Comparison of ENCODE assay signal across 1 cellular context in the genomic region with DNA sequence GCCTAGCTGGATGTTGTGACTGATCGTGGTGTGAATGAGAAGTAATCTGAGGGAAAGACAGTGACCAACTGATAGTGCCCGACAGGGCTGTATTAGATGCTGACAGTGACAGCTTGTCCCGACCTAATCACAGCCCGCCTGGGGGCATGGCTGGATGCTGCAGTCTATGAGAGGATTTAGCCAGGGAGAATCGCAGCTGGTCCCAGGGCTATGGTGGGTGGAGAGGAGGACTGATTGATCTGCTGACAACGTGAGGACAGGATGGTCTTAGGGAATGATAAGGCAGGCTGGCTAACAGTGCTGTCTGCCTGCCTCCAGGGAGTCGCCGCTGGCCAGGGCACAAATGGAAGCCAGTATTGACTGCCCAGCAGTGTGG.
TF ChIP-seq lines count a peak whose summit lies in the region.

No MANE protein-coding gene starts in this region.

TF ChIP-seq in K562, 482 proteins besides CTCF, POLR2A, EP300 and RAD21 (continued from another document and continues in another):
- TF ChIP-seq ZNF512 (tag; IDR thresholded peaks at IDR 0.05) (no peak), USF1 (CRISPR knock-in tag; IDR thresholded peaks at IDR 0.05) (no peak), SREBF2 (CRISPR knock-in tag; IDR thresholded peaks at IDR 0.05) (no peak), ZFX (CRISPR knock-in tag; IDR thresholded peaks at IDR 0.05) (no peak), ETV5 (CRISPR knock-in tag; IDR thresholded peaks at IDR 0.05; ENCODE audit: low read depth) (no peak), HDAC6 (IDR thresholded peaks at IDR 0.05; ENCODE audit: low read depth, low read length) (no peak), ZNF140 (CRISPR knock-in tag; IDR thresholded peaks at IDR 0.05) (no peak), KDM4B (IDR thresholded peaks at IDR 0.05; ENCODE audit: borderline replicate concordance in 2 of 2, low read depth in 1 of 2) (no peak), TGIF2 (CRISPR knock-in tag; IDR thresholded peaks at IDR 0.05) (no peak), SMARCA4 (IDR thresholded peaks at IDR 0.05) (no peak; the same call in none of the 2 replicates), ELF1 (tag; IDR thresholded peaks at IDR 0.05) (no peak), E2F3 (CRISPR knock-in tag; IDR thresholded peaks at IDR 0.05) (no peak), ZBED1 (IDR thresholded peaks at IDR 0.05) (0 out of 2 replicates have a peak, but pooled peaks have one; percentile 65), ZNF41 (CRISPR knock-in tag; conservative IDR thresholded peaks at IDR 0.05) (no peak), ZBTB8A (IDR thresholded peaks at IDR 0.05; ENCODE audit: partially characterized antibody) (no peak), NELFE (IDR thresholded peaks at IDR 0.05; ENCODE audit: insufficient read depth, insufficient read length) (no peak), ZNF316 (IDR thresholded peaks at IDR 0.05) (no peak), ZKSCAN1 (IDR thresholded peaks at IDR 0.05; ENCODE audit: low read depth, low read length) (no peak), FOS (IDR thresholded peaks at IDR 0.05; ENCODE audit: extremely low read depth, insufficient read length) (no peak), PHB2 (IDR thresholded peaks at IDR 0.05; ENCODE audit: low read depth) (no peak), IFI16 (CRISPR knock-in tag; IDR thresholded peaks at IDR 0.05) (no peak), XRCC3 (IDR thresholded peaks at IDR 0.05) (no peak), FOXM1 (IDR thresholded peaks at IDR 0.05; ENCODE audit: low read depth) (no peak), FOXM1 (CRISPR knock-in tag; IDR thresholded peaks at IDR 0.05; ENCODE audit: low read depth) (0 out of 2 replicates have a peak, but pooled peaks have one; percentile 24), TEAD2 (tag; IDR thresholded peaks at IDR 0.05) (no peak), ZNF766 (CRISPR knock-in tag; conservative IDR thresholded peaks at IDR 0.05) (no peak), HDAC2 (IDR thresholded peaks at IDR 0.05) (peak; percentile 70), ELF4 (CRISPR knock-in tag; IDR thresholded peaks at IDR 0.05) (no peak), ZNF764 (CRISPR knock-in tag; IDR thresholded peaks at IDR 0.05; ENCODE audit: low read depth) (no peak), ATF1 (CRISPR knock-in tag; IDR thresholded peaks at IDR 0.05) (no peak), ATF1 (tag; IDR thresholded peaks at IDR 0.05) (no peak), HLTF (IDR thresholded peaks at IDR 0.05) (no peak), NFIC (IDR thresholded peaks at IDR 0.05) (no peak), ZNF785 (CRISPR knock-in tag; IDR thresholded peaks at IDR 0.05) (no peak), NONO (IDR thresholded peaks at IDR 0.05; ENCODE audit: low read depth in 2 of 2, low read length in 1 of 2) (no peak), ETV1 (tag; conservative IDR thresholded peaks at IDR 0.05; ENCODE audit: low read depth) (0 out of 2 replicates have a peak, but pooled peaks have one; percentile 11), E2F5 (CRISPR knock-in tag; IDR thresholded peaks at IDR 0.05) (no peak), THAP12 (CRISPR knock-in tag; IDR thresholded peaks at IDR 0.05) (no peak), RBM17 (IDR thresholded peaks at IDR 0.05; ENCODE audit: borderline replicate concordance, low read depth, low read length) (no peak)
- TF ChIP-seq, protein P1, sequence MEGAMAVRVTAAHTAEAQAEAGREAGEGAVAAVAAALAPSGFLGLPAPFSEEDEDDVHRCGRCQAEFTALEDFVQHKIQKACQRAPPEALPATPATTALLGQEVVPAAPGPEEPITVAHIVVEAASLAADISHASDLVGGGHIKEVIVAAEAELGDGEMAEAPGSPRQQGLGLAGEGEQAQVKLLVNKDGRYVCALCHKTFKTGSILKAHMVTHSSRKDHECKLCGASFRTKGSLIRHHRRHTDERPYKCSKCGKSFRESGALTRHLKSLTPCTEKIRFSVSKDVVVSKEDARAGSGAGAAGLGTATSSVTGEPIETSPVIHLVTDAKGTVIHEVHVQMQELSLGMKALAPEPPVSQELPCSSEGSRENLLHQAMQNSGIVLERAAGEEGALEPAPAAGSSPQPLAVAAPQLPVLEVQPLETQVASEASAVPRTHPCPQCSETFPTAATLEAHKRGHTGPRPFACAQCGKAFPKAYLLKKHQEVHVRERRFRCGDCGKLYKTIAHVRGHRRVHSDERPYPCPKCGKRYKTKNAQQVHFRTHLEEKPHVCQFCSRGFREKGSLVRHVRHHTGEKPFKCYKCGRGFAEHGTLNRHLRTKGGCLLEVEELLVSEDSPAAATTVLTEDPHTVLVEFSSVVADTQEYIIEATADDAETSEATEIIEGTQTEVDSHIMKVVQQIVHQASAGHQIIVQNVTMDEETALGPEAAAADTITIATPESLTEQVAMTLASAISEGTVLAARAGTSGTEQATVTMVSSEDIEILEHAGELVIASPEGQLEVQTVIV (CRISPR knock-in tag; IDR thresholded peaks at IDR 0.05; ENCODE audit: borderline replicate concordance): no peak
- TF ChIP-seq, protein P2, sequence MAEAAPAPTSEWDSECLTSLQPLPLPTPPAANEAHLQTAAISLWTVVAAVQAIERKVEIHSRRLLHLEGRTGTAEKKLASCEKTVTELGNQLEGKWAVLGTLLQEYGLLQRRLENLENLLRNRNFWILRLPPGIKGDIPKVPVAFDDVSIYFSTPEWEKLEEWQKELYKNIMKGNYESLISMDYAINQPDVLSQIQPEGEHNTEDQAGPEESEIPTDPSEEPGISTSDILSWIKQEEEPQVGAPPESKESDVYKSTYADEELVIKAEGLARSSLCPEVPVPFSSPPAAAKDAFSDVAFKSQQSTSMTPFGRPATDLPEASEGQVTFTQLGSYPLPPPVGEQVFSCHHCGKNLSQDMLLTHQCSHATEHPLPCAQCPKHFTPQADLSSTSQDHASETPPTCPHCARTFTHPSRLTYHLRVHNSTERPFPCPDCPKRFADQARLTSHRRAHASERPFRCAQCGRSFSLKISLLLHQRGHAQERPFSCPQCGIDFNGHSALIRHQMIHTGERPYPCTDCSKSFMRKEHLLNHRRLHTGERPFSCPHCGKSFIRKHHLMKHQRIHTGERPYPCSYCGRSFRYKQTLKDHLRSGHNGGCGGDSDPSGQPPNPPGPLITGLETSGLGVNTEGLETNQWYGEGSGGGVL (CRISPR knock-in tag; IDR thresholded peaks at IDR 0.05): no peak
- TF ChIP-seq, protein P3, sequence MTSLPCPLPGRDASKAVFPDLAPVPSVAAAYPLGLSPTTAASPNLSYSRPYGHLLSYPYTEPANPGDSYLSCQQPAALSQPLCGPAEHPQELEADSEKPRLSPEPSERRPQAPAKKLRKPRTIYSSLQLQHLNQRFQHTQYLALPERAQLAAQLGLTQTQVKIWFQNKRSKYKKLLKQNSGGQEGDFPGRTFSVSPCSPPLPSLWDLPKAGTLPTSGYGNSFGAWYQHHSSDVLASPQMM (CRISPR knock-in tag; IDR thresholded peaks at IDR 0.05): no peak
- TF ChIP-seq, protein P4, sequence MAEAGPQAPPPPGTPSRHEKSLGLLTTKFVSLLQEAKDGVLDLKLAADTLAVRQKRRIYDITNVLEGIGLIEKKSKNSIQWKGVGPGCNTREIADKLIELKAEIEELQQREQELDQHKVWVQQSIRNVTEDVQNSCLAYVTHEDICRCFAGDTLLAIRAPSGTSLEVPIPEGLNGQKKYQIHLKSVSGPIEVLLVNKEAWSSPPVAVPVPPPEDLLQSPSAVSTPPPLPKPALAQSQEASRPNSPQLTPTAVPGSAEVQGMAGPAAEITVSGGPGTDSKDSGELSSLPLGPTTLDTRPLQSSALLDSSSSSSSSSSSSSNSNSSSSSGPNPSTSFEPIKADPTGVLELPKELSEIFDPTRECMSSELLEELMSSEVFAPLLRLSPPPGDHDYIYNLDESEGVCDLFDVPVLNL (CRISPR knock-in tag; IDR thresholded peaks at IDR 0.05; ENCODE audit: low read depth): no peak
- TF ChIP-seq, protein P5, sequence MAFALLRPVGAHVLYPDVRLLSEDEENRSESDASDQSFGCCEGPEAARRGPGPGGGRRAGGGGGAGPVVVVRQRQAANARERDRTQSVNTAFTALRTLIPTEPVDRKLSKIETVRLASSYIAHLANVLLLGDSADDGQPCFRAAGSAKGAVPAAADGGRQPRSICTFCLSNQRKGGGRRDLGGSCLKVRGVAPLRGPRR (CRISPR knock-in tag; IDR thresholded peaks at IDR 0.05): no peak
- TF ChIP-seq, protein P6, sequence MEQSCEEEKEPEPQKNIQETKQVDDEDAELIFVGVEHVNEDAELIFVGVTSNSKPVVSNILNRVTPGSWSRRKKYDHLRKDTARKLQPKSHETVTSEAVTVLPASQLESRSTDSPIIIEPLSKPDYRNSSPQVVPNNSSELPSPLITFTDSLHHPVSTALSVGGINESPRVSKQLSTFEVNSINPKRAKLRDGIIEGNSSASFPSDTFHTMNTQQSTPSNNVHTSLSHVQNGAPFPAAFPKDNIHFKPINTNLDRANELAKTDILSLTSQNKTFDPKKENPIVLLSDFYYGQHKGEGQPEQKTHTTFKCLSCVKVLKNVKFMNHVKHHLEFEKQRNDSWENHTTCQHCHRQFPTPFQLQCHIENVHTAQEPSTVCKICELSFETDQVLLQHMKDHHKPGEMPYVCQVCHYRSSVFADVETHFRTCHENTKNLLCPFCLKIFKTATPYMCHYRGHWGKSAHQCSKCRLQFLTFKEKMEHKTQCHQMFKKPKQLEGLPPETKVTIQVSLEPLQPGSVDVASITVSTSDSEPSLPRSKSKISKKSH (CRISPR knock-in tag; IDR thresholded peaks at IDR 0.05): no peak
- TF ChIP-seq, protein P7, sequence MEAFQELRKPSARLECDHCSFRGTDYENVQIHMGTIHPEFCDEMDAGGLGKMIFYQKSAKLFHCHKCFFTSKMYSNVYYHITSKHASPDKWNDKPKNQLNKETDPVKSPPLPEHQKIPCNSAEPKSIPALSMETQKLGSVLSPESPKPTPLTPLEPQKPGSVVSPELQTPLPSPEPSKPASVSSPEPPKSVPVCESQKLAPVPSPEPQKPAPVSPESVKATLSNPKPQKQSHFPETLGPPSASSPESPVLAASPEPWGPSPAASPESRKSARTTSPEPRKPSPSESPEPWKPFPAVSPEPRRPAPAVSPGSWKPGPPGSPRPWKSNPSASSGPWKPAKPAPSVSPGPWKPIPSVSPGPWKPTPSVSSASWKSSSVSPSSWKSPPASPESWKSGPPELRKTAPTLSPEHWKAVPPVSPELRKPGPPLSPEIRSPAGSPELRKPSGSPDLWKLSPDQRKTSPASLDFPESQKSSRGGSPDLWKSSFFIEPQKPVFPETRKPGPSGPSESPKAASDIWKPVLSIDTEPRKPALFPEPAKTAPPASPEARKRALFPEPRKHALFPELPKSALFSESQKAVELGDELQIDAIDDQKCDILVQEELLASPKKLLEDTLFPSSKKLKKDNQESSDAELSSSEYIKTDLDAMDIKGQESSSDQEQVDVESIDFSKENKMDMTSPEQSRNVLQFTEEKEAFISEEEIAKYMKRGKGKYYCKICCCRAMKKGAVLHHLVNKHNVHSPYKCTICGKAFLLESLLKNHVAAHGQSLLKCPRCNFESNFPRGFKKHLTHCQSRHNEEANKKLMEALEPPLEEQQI (IDR thresholded peaks at IDR 0.05): no peak
- TF ChIP-seq, protein P8, sequence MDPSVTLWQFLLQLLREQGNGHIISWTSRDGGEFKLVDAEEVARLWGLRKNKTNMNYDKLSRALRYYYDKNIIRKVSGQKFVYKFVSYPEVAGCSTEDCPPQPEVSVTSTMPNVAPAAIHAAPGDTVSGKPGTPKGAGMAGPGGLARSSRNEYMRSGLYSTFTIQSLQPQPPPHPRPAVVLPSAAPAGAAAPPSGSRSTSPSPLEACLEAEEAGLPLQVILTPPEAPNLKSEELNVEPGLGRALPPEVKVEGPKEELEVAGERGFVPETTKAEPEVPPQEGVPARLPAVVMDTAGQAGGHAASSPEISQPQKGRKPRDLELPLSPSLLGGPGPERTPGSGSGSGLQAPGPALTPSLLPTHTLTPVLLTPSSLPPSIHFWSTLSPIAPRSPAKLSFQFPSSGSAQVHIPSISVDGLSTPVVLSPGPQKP (CRISPR knock-in tag; IDR thresholded peaks at IDR 0.05): no peak
- TF ChIP-seq, protein P9, sequence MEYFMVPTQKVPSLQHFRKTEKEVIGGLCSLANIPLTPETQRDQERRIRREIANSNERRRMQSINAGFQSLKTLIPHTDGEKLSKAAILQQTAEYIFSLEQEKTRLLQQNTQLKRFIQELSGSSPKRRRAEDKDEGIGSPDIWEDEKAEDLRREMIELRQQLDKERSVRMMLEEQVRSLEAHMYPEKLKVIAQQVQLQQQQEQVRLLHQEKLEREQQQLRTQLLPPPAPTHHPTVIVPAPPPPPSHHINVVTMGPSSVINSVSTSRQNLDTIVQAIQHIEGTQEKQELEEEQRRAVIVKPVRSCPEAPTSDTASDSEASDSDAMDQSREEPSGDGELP (CRISPR knock-in tag; IDR thresholded peaks at IDR 0.05; ENCODE audit: borderline replicate concordance): no peak
